In the genomic region with DNA sequence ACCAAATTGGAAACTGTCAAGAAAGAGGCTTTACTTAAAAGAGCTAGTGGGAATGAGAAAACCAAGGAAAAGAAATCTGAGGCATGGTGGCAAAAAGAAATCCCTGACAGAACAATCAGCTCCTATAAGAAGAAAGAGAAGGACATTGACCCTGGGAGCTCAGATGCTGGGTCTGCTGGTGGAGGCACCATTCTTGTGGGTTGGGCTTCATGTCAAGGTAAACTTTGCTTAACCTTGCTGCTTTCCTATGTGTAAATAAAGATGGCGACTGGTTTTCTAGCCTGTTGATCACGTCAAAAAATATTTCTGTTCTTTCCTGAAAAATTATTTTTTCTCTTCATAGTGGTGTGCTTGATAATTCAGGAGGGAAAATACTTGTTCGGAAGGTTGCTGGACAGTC, we compare ENCODE assay signal across 2 cellular contexts.
A peak's percentile ranks its signal among the peaks of the same experiment; 100 is the strongest.
TF ChIP-seq lines count a peak whose summit lies in the region.

No MANE protein-coding gene starts in this region.

TF ChIP-seq in HepG2, 621 proteins besides CTCF, POLR2A, EP300 and RAD21 (continues in another document):
- TF ChIP-seq, protein P1, sequence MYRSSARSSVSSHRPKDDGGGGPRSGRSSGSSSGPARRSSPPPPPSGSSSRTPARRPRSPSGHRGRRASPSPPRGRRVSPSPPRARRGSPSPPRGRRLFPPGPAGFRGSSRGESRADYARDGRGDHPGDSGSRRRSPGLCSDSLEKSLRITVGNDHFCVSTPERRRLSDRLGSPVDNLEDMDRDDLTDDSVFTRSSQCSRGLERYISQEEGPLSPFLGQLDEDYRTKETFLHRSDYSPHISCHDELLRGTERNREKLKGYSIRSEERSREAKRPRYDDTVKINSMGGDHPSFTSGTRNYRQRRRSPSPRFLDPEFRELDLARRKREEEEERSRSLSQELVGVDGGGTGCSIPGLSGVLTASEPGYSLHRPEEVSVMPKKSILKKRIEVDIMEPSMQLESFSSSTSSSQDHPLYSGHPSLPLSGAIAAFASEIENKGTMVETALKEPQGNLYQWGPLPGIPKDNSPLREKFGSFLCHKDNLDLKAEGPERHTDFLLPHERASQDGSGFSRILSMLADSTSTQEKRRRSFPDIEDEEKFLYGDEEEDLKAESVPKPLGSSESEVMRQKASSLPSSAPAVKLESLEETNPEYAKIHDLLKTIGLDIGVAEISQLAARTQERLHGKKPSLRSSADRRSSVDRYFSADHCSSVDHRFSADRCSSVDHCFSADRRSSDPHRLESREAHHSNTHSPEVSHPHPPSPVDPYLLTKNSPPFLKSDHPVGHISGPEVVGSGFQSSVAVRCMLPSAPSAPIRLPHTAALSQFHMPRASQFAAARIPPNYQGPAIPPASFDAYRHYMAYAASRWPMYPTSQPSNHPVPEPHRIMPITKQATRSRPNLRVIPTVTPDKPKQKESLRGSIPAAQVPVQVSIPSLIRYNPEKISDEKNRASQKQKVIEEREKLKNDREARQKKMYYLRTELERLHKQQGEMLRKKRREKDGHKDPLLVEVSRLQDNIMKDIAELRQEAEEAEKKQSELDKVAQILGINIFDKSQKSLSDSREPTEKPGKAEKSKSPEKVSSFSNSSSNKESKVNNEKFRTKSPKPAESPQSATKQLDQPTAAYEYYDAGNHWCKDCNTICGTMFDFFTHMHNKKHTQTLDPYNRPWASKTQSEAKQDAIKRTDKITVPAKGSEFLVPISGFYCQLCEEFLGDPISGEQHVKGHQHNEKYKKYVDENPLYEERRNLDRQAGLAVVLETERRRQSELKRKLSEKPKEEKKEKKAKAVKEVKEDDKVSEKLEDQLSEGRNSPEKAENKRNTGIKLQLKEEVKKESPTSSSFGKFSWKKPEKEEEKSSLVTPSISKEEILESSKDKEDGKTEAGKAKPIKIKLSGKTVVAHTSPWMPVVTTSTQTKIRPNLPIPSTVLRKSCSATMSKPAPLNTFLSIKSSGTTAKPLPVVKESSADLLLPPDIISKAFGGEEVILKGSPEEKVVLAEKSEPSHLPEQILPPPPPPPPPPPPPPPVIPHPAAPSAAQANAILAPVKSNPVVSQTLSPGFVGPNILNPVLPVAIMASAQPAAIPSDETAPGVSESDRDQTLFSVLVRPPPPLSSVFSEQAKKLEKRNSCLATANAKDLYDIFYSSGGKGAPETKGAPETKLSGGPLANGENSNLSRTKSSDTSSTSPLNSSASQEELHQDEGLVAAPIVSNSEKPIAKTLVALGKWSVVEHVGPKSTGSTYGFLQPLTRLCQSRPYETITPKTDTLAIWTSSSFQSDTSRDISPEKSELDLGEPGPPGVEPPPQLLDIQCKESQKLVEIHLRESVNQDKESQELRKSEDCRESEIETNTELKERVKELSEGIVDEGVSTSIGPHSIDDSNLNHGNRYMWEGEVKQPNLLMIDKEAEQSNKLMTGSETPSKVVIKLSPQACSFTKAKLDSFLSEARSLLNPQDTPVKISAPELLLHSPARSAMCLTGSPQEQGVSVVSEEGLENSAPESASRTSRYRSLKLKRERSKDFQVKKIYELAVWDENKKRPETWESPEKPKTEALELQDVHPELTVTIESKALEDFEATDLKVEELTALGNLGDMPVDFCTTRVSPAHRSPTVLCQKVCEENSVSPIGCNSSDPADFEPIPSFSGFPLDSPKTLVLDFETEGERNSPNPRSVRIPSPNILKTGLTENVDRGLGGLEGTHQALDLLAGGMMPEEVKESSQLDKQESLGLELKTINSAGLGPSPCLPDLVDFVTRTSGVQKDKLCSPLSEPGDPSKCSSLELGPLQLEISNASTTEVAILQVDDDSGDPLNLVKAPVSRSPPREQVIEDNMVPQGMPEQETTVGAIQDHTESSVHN (CRISPR knock-in tag; IDR thresholded peaks at IDR 0.05) = no peak
- TF ChIP-seq RXRB (CRISPR knock-in tag; IDR thresholded peaks at IDR 0.05; ENCODE audit: borderline replicate concordance) (peak; percentile 62), SP5 (CRISPR knock-in tag; IDR thresholded peaks at IDR 0.05; ENCODE audit: borderline replicate concordance, low read depth) (0 out of 2 replicates have a peak, but pooled peaks have one; percentile 25), HOXA3 (CRISPR knock-in tag; IDR thresholded peaks at IDR 0.05) (peak; percentile 44; the same call in 1 of the 2 replicates), YY1 (IDR thresholded peaks at IDR 0.05; ENCODE audit: insufficient read depth, insufficient replicate concordance, low read depth, low read length) (peak; percentile 63), ZNF331 (CRISPR knock-in tag; IDR thresholded peaks at IDR 0.05) (peak; percentile 51; the same call in 1 of the 2 replicates), CBFB (CRISPR knock-in tag; IDR thresholded peaks at IDR 0.05) (peak; percentile 56; the same call in 1 of the 2 replicates), TBX2 (CRISPR knock-in tag; IDR thresholded peaks at IDR 0.05; ENCODE audit: borderline replicate concordance) (no peak), NFIC (IDR thresholded peaks at IDR 0.05; ENCODE audit: low read length) (0 out of 2 replicates have a peak, but pooled peaks have one; percentile 32), ARHGAP35 (CRISPR knock-in tag; IDR thresholded peaks at IDR 0.05; ENCODE audit: borderline replicate concordance) (no peak), ZBTB38 (CRISPR knock-in tag; IDR thresholded peaks at IDR 0.05) (no peak), MXD3 (CRISPR knock-in tag; IDR thresholded peaks at IDR 0.05) (no peak), NR2F1 (CRISPR knock-in tag; IDR thresholded peaks at IDR 0.05) (peak in 1 of 2 experiments; percentile 48; a peak in 1 of 4 replicates), ZSCAN22 (CRISPR knock-in tag; IDR thresholded peaks at IDR 0.05) (peak; percentile 89), TFAP4 (IDR thresholded peaks at IDR 0.05; ENCODE audit: borderline replicate concordance, low read depth) (0 out of 2 replicates have a peak, but pooled peaks have one; percentile 13)
- TF ChIP-seq, protein P2, sequence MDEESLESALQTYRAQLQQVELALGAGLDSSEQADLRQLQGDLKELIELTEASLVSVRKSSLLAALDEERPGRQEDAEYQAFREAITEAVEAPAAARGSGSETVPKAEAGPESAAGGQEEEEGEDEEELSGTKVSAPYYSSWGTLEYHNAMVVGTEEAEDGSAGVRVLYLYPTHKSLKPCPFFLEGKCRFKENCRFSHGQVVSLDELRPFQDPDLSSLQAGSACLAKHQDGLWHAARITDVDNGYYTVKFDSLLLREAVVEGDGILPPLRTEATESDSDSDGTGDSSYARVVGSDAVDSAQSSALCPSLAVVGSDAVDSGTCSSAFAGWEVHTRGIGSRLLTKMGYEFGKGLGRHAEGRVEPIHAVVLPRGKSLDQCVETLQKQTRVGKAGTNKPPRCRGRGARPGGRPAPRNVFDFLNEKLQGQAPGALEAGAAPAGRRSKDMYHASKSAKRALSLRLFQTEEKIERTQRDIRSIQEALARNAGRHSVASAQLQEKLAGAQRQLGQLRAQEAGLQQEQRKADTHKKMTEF (CRISPR knock-in tag; IDR thresholded peaks at IDR 0.05) = 0 out of 2 replicates have a peak, but pooled peaks have one; percentile 30

TF ChIP-seq in H1, 55 proteins besides CTCF, POLR2A, EP300 and RAD21:
- no peak for TF ChIP-seq CHD2 (IDR thresholded peaks at IDR 0.05; ENCODE audit: low read length)
- no peak for TF ChIP-seq ASH2L (IDR thresholded peaks at IDR 0.05; ENCODE audit: low read length)
- no peak for TF ChIP-seq EZH2 (IDR thresholded peaks at IDR 0.05; ENCODE audit: low read depth, low read length, severe bottlenecking)
- no peak for TF ChIP-seq FOSL1 (IDR thresholded peaks at IDR 0.05; ENCODE audit: insufficient read depth, low read depth, low read length)
- TF ChIP-seq RXRA (IDR thresholded peaks at IDR 0.05; ENCODE audit: insufficient read depth, low read depth, low read length) = no peak
- TF ChIP-seq PHF8 (conservative IDR thresholded peaks at IDR 0.05; ENCODE audit: low read depth, low read length) = no peak
- no peak for TF ChIP-seq RNF2 (IDR thresholded peaks at IDR 0.05; ENCODE audit: borderline replicate concordance, low read depth, low read length, missing control alignments, poor library complexity, severe bottlenecking)
- TF ChIP-seq SIX5 (IDR thresholded peaks at IDR 0.05; ENCODE audit: low read depth, low read length) = no peak
